In genomic region chr5:16740046-16740445, GRCh38 we compare ENCODE assay signal across 25 cellular contexts.
DNase-seq lines count a peak whose midpoint lies in the region; FAIRE-seq and TF ChIP-seq lines count a peak whose summit lies in the region.
"Had no signal": no experiment of that assay in that cellular context is flagged by ENCODE, and none has a peak within 500 bp of the region (broad histone marks: within the 10 kb centered on the region; RNA-seq: fewer than 3 reads in every experiment).

No MANE protein-coding gene starts in this region.

- peak overlapping the region; percentile 77 for H2BK20ac ChIP-seq in H1 (ENCODE audit: low read length)

- TF ChIP-seq EP300 in H1 (IDR thresholded peaks at IDR 0.05; ENCODE audit: borderline replicate concordance in 1 of 2, low read depth in 2 of 2, low read length in 2 of 2): no peak

- H3K4me2 ChIP-seq in H1 (ENCODE audit: insufficient read depth in 1 of 2, low read depth in 2 of 2, low read length in 2 of 2): peak overlapping the region; percentile 76 to 95
- H3K4me2 ChIP-seq: BLaER1 had no signal

- no peak for TF ChIP-seq RAD21 in H1 (IDR thresholded peaks at IDR 0.05 in 1 of 2, conservative IDR thresholded peaks at IDR 0.05 in 1 of 2; ENCODE audit: low read depth in 2 of 2, low read length in 2 of 2)

- H4K91ac ChIP-seq in H1 (replicated peaks; ENCODE audit: insufficient read length, low read length): peak overlapping the region; percentile 92

- peak overlapping the region; percentile 94 for H2BK120ac ChIP-seq in H1 (replicated peaks; ENCODE audit: low read depth, low read length)

- H3K27ac Mint-ChIP-seq in mesothelial cell of epicardium: peak overlapping the region; percentile 66
- H3K27ac Mint-ChIP-seq in CD4-positive, alpha-beta memory T cell: no peak overlapping the region
- no peak overlapping the region for H3K27ac Mint-ChIP-seq in activated naive CD8-positive, alpha-beta T cell treated with anti-CD3 and anti-CD28 coated beads for 36 hours
- H3K27ac Mint-ChIP-seq: natural killer cell treated with Interleukin-12 subunit alpha and Interleukin-12 subunit beta and Interleukin-15 and Interleukin-18, amount 100 ng/mL, for 72 hours had no signal

- H3K27ac ChIP-seq in H1 (ENCODE audit: low read depth, low read length): peak overlapping the region; percentile 83
- H3K27ac ChIP-seq in CD4-positive, alpha-beta memory T cell (ENCODE audit: low read depth, low read length): no peak overlapping the region
- H3K27ac ChIP-seq: BLaER1, esophagus squamous epithelium, HL-60, spleen had no signal

- TF ChIP-seq CTCF in H1 (IDR thresholded peaks at IDR 0.05; ENCODE audit: control extremely low read depth in 1 of 3, insufficient read depth in 1 of 3, low read depth in 1 of 3, low read length in 3 of 3) (no peak), mesothelial cell of epicardium (IDR thresholded peaks at IDR 0.05; ENCODE audit: unreplicated experiment) (no peak)

- H2BK15ac ChIP-seq in H1 (ENCODE audit: low read length): no peak overlapping the region

- peak overlapping the region; percentile 89 for H3K18ac ChIP-seq in H1 (ENCODE audit: extremely low read depth, low read length)

- no peaks in the 10 kb centered on the region for H3K27me3 Mint-ChIP-seq in mesothelial cell of epicardium (ENCODE audit: low read depth)
- H3K27me3 Mint-ChIP-seq in CD4-positive, alpha-beta memory T cell: peaks cover 4 to 8% of the 10 kb centered on the region in 2 donors
- peaks cover 22% of the 10 kb centered on the region for H3K27me3 Mint-ChIP-seq in activated naive CD8-positive, alpha-beta T cell treated with anti-CD3 and anti-CD28 coated beads for 36 hours

- no peak overlapping the region for H4K8ac ChIP-seq in H1 (ENCODE audit: extremely low read depth, insufficient read depth, low read length)

- peaks cover 17% of the 10 kb centered on the region for H3K23me2 ChIP-seq in H1 (ENCODE audit: low read depth, low read length)

- no peaks in the 10 kb centered on the region for H3K9me3 Mint-ChIP-seq in mesothelial cell of epicardium
- H3K9me3 Mint-ChIP-seq in CD4-positive, alpha-beta memory T cell: peaks cover 0 to 2% (median 0%) of the 10 kb centered on the region in 8 donors
- H3K9me3 Mint-ChIP-seq in activated naive CD8-positive, alpha-beta T cell treated with anti-CD3 and anti-CD28 coated beads for 36 hours: no peaks in the 10 kb centered on the region
- H3K9me3 Mint-ChIP-seq: natural killer cell treated with Interleukin-12 subunit alpha and Interleukin-12 subunit beta and Interleukin-15 and Interleukin-18, amount 100 ng/mL, for 72 hours had no signal

- 0 out of 2 replicates have a peak overlapping the region, but pooled peaks have one; percentile 28 for H2AK5ac ChIP-seq in H1 (ENCODE audit: low read depth, low read length)

- peak overlapping the region; percentile 33 for H2BK12ac ChIP-seq in H1 (ENCODE audit: low read depth, low read length)

- no peak overlapping the region for H3K23ac ChIP-seq in H1 (ENCODE audit: insufficient read length)

- peak overlapping the region; percentile 82 for H4K5ac ChIP-seq in H1 (ENCODE audit: insufficient read length, low read depth, low read length)

- peaks cover 14 to 37% of the 10 kb centered on the region in 2 experiments for H3K79me2 ChIP-seq in H1 (ENCODE audit: control insufficient read depth in 1 of 2, insufficient read depth in 2 of 2, low read length in 2 of 2)

- peaks cover 30% of the 10 kb centered on the region for H3K4me1 ChIP-seq in ES-I3 (ENCODE audit: insufficient read depth, low read length)
- H3K4me1 ChIP-seq in H1 (replicated peaks in 1 of 4; ENCODE audit: control insufficient read depth in 3 of 4, insufficient read depth in 4 of 4, low read length in 3 of 4): peaks cover 11 to 22% (median 19%) of the 10 kb centered on the region in 4 experiments
- no peaks in the 10 kb centered on the region for H3K4me1 ChIP-seq in CD4-positive, alpha-beta memory T cell (ENCODE audit: insufficient read depth, low read length)

- peak overlapping the region; percentile 47 for H3K4ac ChIP-seq in H1 (replicated peaks; ENCODE audit: insufficient read length, low read depth, low read length)

- H3K9ac ChIP-seq in ES-I3 (ENCODE audit: low read depth, low read length) (peak overlapping the region; percentile 48), H1 (replicated peaks in 1 of 4; ENCODE audit: extremely low read depth in 1 of 4, low read depth in 3 of 4, low read length in 3 of 4) (peak overlapping the region in 3 of 4 experiments; percentile 31 to 70 (median 67); a peak in 5 of 7 replicates)
- H3K9ac ChIP-seq: BLaER1 had no signal

- WGBS in H1 (ENCODE audit: extremely low coverage in 1 of 2, insufficient coverage in 1 of 2, insufficient read length in 1 of 2, insufficient replicate concordance in 2 of 2, low coverage in 1 of 2, low lambda C conversion rate in 2 of 2, missing lambda C conversion rate in 1 of 2), 2 experiments: 3% methylated on average over 6 of the region's 6 CpGs; no CpG with 5 or more reads in 1 of the 2 experiments

- CTCF ChIA-PET in H1 (lab: Charles Lee; ENCODE audit: partially characterized antibody) (interaction anchor here (0.8 to 1.7 kb wide), 5 partner anchors 14 to 451 kb away, joined by 3 to 7 read pairs (median 3); no protein-coding TSS in a partner anchor), HEK293T (lab: Yijun Ruan, JAX) (no interaction called here)
- CTCF ChIA-PET in CD4-positive, alpha-beta memory T cell (lab: Charles Lee; ENCODE audit: partially characterized antibody): no interaction called here

- peak overlapping the region; percentile 90 for H3K56ac ChIP-seq in H1 (replicated peaks; ENCODE audit: insufficient read length, low read depth, low read length)

- H3K36me3 ChIP-seq in ES-I3 (ENCODE audit: insufficient read depth, low read length) (0 out of 2 replicates have a peak, but pooled peaks cover under 1% of the 10 kb centered on the region), H1 (ENCODE audit: control insufficient read depth in 2 of 4, insufficient read depth in 4 of 4, low read length in 3 of 4) (peaks cover 0 to 2% (median 0%) of the 10 kb centered on the region in 4 experiments; a peak in 2 of 8 replicates)
- H3K36me3 ChIP-seq in CD4-positive, alpha-beta memory T cell (ENCODE audit: insufficient read depth, low read length): no peaks in the 10 kb centered on the region
- H3K36me3 ChIP-seq: BLaER1 had no signal

- H3K4me3 ChIP-seq in H1 (ENCODE audit: extremely low read depth in 1 of 4, insufficient read depth in 2 of 4, low read depth in 3 of 4, low read length in 4 of 4): peak overlapping the region; percentile 51 to 69 (median 63)
- no peak overlapping the region for H3K4me3 ChIP-seq in CD4-positive, alpha-beta memory T cell (ENCODE audit: low read length in 2 of 2)
- H3K4me3 ChIP-seq: BLaER1, K562, spleen had no signal

- DNase-seq in NCI-H748 treated with DMSO at 0.1 percent for 48 hours (lab: John Stamatoyannopoulos, UW): peak; percentile 63
- DNase-seq in H1 (ENCODE audit: low read depth in 1 of 2, low spot score in 2 of 2): no peak
- no peak for DNase-seq in mesothelial cell of epicardium (ENCODE audit: low spot score in 2 of 2, unreplicated experiment in 2 of 2)
- DNase-seq in CD4-positive, alpha-beta memory T cell: no peak
- DNase-seq in putamen (ENCODE audit: low spot score): no peak
- DNase-seq in HEK293T (ENCODE audit: extremely low spot score): no peak
- no peak for DNase-seq in activated naive CD8-positive, alpha-beta T cell treated with anti-CD3 and anti-CD28 coated beads for 36 hours
- DNase-seq: activated effector memory CD4-positive, alpha-beta T cell treated with anti-CD3 and anti-CD28 coated beads, Interleukin-2, amount 50 U/mL, for 16 hours; amniotic stem cell; effector CD8-positive, alpha-beta T cell; esophagus squamous epithelium; HCEC 1CT; islet precursor cell; NCI-H187 treated with DMSO at 0.1 percent for 48 hours; SHP77 treated with DMSO at 0.1 percent for 48 hours; spleen; stimulated activated CD8-positive, alpha-beta memory T cell treated with anti-CD3 and anti-CD28 coated beads, Interleukin-4, amount 100 ng/mL, for 48 hours; T-helper 1 cell had no signal

- no peaks in the 10 kb centered on the region for H4K20me1 ChIP-seq in H1 (replicated peaks in 1 of 2; ENCODE audit: control insufficient read depth in 1 of 2, insufficient read depth in 2 of 2, low read length in 2 of 2)
- H4K20me1 ChIP-seq: BLaER1 had no signal

- peaks cover 2% of the 10 kb centered on the region for H3K36me3 Mint-ChIP-seq in mesothelial cell of epicardium
- no peaks in the 10 kb centered on the region for H3K36me3 Mint-ChIP-seq in CD4-positive, alpha-beta memory T cell
- no peaks in the 10 kb centered on the region for H3K36me3 Mint-ChIP-seq in activated naive CD8-positive, alpha-beta T cell treated with anti-CD3 and anti-CD28 coated beads for 36 hours
- H3K36me3 Mint-ChIP-seq: natural killer cell treated with Interleukin-12 subunit alpha and Interleukin-12 subunit beta and Interleukin-15 and Interleukin-18, amount 100 ng/mL, for 72 hours had no signal

- no peaks in the 10 kb centered on the region for H3K79me1 ChIP-seq in H1 (ENCODE audit: low read depth, low read length)

- no peaks in the 10 kb centered on the region for H3K27me3 ChIP-seq in H1 (replicated peaks in 1 of 4; ENCODE audit: control insufficient read depth in 3 of 4, extremely low read depth in 1 of 4, insufficient read depth in 3 of 4, low read length in 3 of 4)
- no peaks in the 10 kb centered on the region for H3K27me3 ChIP-seq in CD4-positive, alpha-beta memory T cell (ENCODE audit: insufficient read depth, low read length)
- H3K27me3 ChIP-seq: BLaER1, esophagus squamous epithelium, spleen had no signal

- no peak for FAIRE-seq in H1 (lab: Jason Lieb, UNC)
- FAIRE-seq: A204.1, D721Med, K562 had no signal

- no peak; a peak in 1 of 3 replicates for TF ChIP-seq POLR2A in H1 (IDR thresholded peaks at IDR 0.05; ENCODE audit: control extremely low read depth in 1 of 2, low read depth in 2 of 2, low read length in 2 of 2)

- H3K4me3 Mint-ChIP-seq in mesothelial cell of epicardium: peak overlapping the region; percentile 42
- H3K4me3 Mint-ChIP-seq in CD4-positive, alpha-beta memory T cell: no peak overlapping the region
- no peak overlapping the region for H3K4me3 Mint-ChIP-seq in activated naive CD8-positive, alpha-beta T cell treated with anti-CD3 and anti-CD28 coated beads for 36 hours
- H3K4me3 Mint-ChIP-seq: natural killer cell treated with Interleukin-12 subunit alpha and Interleukin-12 subunit beta and Interleukin-15 and Interleukin-18, amount 100 ng/mL, for 72 hours had no signal

- intact Hi-C loops in CD4-positive, alpha-beta memory T cell (cut with micrococcal nuclease): no loop called here

- no peak overlapping the region for H2AFZ ChIP-seq in H1 (ENCODE audit: low read length)

- no peaks in the 10 kb centered on the region for H3K9me3 ChIP-seq in ES-I3 (ENCODE audit: control insufficient read depth, insufficient read depth, low read length)
- H3K9me3 ChIP-seq in H1 (ENCODE audit: insufficient read depth in 2 of 2, low read depth in 1 of 2, low read length in 1 of 2): no peaks in the 10 kb centered on the region
- H3K9me3 ChIP-seq in CD4-positive, alpha-beta memory T cell (ENCODE audit: control insufficient read depth in 1 of 2, low read length in 2 of 2): no peaks in the 10 kb centered on the region
- H3K9me3 ChIP-seq: BLaER1, esophagus squamous epithelium, spleen had no signal

- POLR2A ChIA-PET in H1 (lab: Charles Lee; ENCODE audit: partially characterized antibody) (interaction anchor here (0.9 to 4.5 kb wide), 6 partner anchors 9 to 154 kb away, joined by 3 to 42 read pairs (median 4); no protein-coding TSS in a partner anchor), HEK293T (lab: Yijun Ruan, JAX) (no interaction called here)
- POLR2A ChIA-PET in CD4-positive, alpha-beta memory T cell (lab: Charles Lee; ENCODE audit: partially characterized antibody): no interaction called here

- H3K14ac ChIP-seq in H1 (ENCODE audit: insufficient read length): peak overlapping the region; percentile 13

- peak overlapping the region; percentile 90 for H2BK5ac ChIP-seq in H1 (ENCODE audit: low read depth, low read length)

- H3K4me1 Mint-ChIP-seq in mesothelial cell of epicardium: peaks cover 58% of the 10 kb centered on the region
- H3K4me1 Mint-ChIP-seq in CD4-positive, alpha-beta memory T cell: peaks cover 0 to 1% (median 0%) of the 10 kb centered on the region in 4 donors
- H3K4me1 Mint-ChIP-seq in activated naive CD8-positive, alpha-beta T cell treated with anti-CD3 and anti-CD28 coated beads for 36 hours: no peaks in the 10 kb centered on the region

Comparison
In these comparisons a context has a peak if more than half of its experiments do, and no peak if none do; other contexts are left out.
1. H3K4me3 ChIP-seq: peak in H1 (4 of 4); none in CD4-positive, alpha-beta memory T cell (0 of 2).